Comparison of ENCODE assay signal across 33 cellular contexts in the genomic region with DNA sequence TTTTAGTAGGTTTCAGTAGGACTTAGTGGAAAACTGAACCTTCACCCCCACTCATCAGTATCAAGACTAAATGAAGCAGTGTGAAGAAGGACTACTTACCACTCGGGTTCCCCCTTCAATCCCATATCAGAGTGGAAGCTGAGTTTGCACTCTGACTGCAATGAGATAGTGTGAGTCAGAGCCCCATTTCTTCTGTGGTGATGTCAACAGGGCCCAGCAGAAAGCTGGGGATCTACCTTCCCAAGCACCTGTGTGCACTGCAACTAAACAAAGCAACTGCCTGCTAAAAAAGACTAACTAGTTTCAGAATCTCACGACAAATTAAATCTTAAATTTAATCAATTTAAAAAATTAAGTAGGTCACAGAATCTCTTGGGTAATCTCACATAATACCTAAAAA.
"Had no signal": no experiment of that assay in that cellular context is flagged by ENCODE, and none has a peak within 500 bp of the region (broad histone marks: within the 10 kb centered on the region; RNA-seq: fewer than 3 reads in every experiment).

No MANE protein-coding gene starts in this region.

- H3K4me3 ChIP-seq: ascending aorta, coronary artery, dorsolateral prefrontal cortex, gastroesophageal sphincter, hepatocyte, spleen, suprapubic skin, tibial artery, upper lobe of right lung had no signal

- H3K4me3 Mint-ChIP-seq: activated CD4-positive, alpha-beta memory T cell treated with anti-CD3 and anti-CD28 coated beads, Interleukin-2, amount 10 ng/mL, durations not matched to agents 7 days and 5 days; activated naive CD4-positive, alpha-beta T cell treated with anti-CD3 and anti-CD28 coated beads, Interleukin-2, amount 10 ng/mL, durations not matched to agents 7 days and 5 days; activated naive CD8-positive, alpha-beta T cell treated with anti-CD3 and anti-CD28 coated beads, Interleukin-2, amount 10 ng/mL, durations not matched to agents 7 days and 5 days; activated T-cell treated with anti-CD3 and anti-CD28 coated beads, Interleukin-2, amount 50 U/mL, for 24 hours; brain; immature natural killer cell; memory B cell; naive thymus-derived CD8-positive, alpha-beta T cell; neural crest cell had no signal

- H3K27me3 Mint-ChIP-seq: activated CD4-positive, alpha-beta memory T cell treated with anti-CD3 and anti-CD28 coated beads, Interleukin-2, amount 10 ng/mL, durations not matched to agents 7 days and 5 days; activated naive CD4-positive, alpha-beta T cell treated with anti-CD3 and anti-CD28 coated beads, Interleukin-2, amount 10 ng/mL, durations not matched to agents 7 days and 5 days; activated naive CD8-positive, alpha-beta T cell treated with anti-CD3 and anti-CD28 coated beads, Interleukin-2, amount 10 ng/mL, durations not matched to agents 7 days and 5 days; activated T-cell treated with anti-CD3 and anti-CD28 coated beads, Interleukin-2, amount 50 U/mL, for 24 hours; brain; memory B cell; naive thymus-derived CD8-positive, alpha-beta T cell had no signal

- H3K9ac ChIP-seq: parathyroid adenoma had no signal

- ATAC-seq: activated CD4-positive, CD25-positive, alpha-beta regulatory T cell treated with anti-CD3 and anti-CD28 coated beads, Interleukin-2, amount 50 U/mL, for 24 hours; gastroesophageal sphincter; left colon; naive thymus-derived CD8-positive, alpha-beta T cell; right cardiac atrium; upper lobe of right lung had no signal

- H3K4me2 ChIP-seq: hepatocyte had no signal

- H2AFZ ChIP-seq: hepatocyte, parathyroid adenoma had no signal

- H3K27me3 ChIP-seq: ascending aorta, dorsolateral prefrontal cortex, gastroesophageal sphincter, hepatocyte, spleen, suprapubic skin, tibial artery, upper lobe of right lung had no signal

- H3K27ac Mint-ChIP-seq: activated CD4-positive, alpha-beta memory T cell treated with anti-CD3 and anti-CD28 coated beads, Interleukin-2, amount 10 ng/mL, durations not matched to agents 7 days and 5 days; activated naive CD4-positive, alpha-beta T cell treated with anti-CD3 and anti-CD28 coated beads, Interleukin-2, amount 10 ng/mL, durations not matched to agents 7 days and 5 days; activated naive CD8-positive, alpha-beta T cell treated with anti-CD3 and anti-CD28 coated beads, Interleukin-2, amount 10 ng/mL, durations not matched to agents 7 days and 5 days; activated T-cell treated with anti-CD3 and anti-CD28 coated beads, Interleukin-2, amount 50 U/mL, for 24 hours; brain; immature natural killer cell; memory B cell; naive thymus-derived CD8-positive, alpha-beta T cell had no signal

- H3K36me3 Mint-ChIP-seq: activated naive CD4-positive, alpha-beta T cell treated with anti-CD3 and anti-CD28 coated beads, Interleukin-2, amount 10 ng/mL, durations not matched to agents 7 days and 5 days; activated naive CD8-positive, alpha-beta T cell treated with anti-CD3 and anti-CD28 coated beads, Interleukin-2, amount 10 ng/mL, durations not matched to agents 7 days and 5 days; brain; memory B cell; naive thymus-derived CD8-positive, alpha-beta T cell had no signal

- H3K27ac ChIP-seq: ascending aorta, coronary artery, dorsolateral prefrontal cortex, gastroesophageal sphincter, hepatocyte, parathyroid adenoma, spleen, suprapubic skin, tibial artery, upper lobe of right lung, WERI-Rb-1 had no signal

- H3K4me1 ChIP-seq: ascending aorta, gastroesophageal sphincter, parathyroid adenoma, spleen, suprapubic skin, tibial artery, upper lobe of right lung had no signal

- DNase-seq: activated CD4-positive, alpha-beta memory T cell treated with anti-CD3 and anti-CD28 coated beads, Interleukin-2, amount 10 ng/mL, durations not matched to agents 7 days and 5 days; activated CD4-positive, alpha-beta T cell treated with anti-CD3 and anti-CD28 coated beads for 48 hours; activated CD8-positive, alpha-beta memory T cell treated with anti-CD3 and anti-CD28 coated beads, Interleukin-2, amount 50 U/mL, for 48 hours; activated gamma-delta T cell; activated naive CD4-positive, alpha-beta T cell treated with anti-CD3 and anti-CD28 coated beads, Interleukin-2, amount 10 ng/mL, durations not matched to agents 7 days and 5 days; activated naive CD8-positive, alpha-beta T cell treated with anti-CD3 and anti-CD28 coated beads, Interleukin-2, amount 10 ng/mL, durations not matched to agents 7 days and 5 days; activated T-cell treated with anti-CD3 and anti-CD28 coated beads, Interleukin-2, amount 50 U/mL, for 24 hours; dorsolateral prefrontal cortex; effector memory CD4-positive, alpha-beta T cell; erythroblast; immature natural killer cell; kidney; left colon; naive thymus-derived CD8-positive, alpha-beta T cell; occipital lobe; right cardiac atrium; spleen; stimulated activated naive CD4-positive, alpha-beta T cell; T-helper 9 cell; tibial artery; upper lobe of right lung; WERI-Rb-1 had no signal

- H3K36me3 ChIP-seq: ascending aorta, gastroesophageal sphincter, spleen, suprapubic skin, tibial artery, upper lobe of right lung, WERI-Rb-1 had no signal

- FAIRE-seq: kidney, TTC549 had no signal

- H3K9me3 ChIP-seq: ascending aorta, gastroesophageal sphincter, spleen, suprapubic skin, tibial artery, upper lobe of right lung had no signal

- H3K79me2 ChIP-seq: hepatocyte, parathyroid adenoma had no signal

- H3K4me1 Mint-ChIP-seq: activated CD4-positive, alpha-beta memory T cell treated with anti-CD3 and anti-CD28 coated beads, Interleukin-2, amount 10 ng/mL, durations not matched to agents 7 days and 5 days; activated naive CD4-positive, alpha-beta T cell treated with anti-CD3 and anti-CD28 coated beads, Interleukin-2, amount 10 ng/mL, durations not matched to agents 7 days and 5 days; activated naive CD8-positive, alpha-beta T cell treated with anti-CD3 and anti-CD28 coated beads, Interleukin-2, amount 10 ng/mL, durations not matched to agents 7 days and 5 days; brain; immature natural killer cell; memory B cell; naive thymus-derived CD8-positive, alpha-beta T cell; neural crest cell had no signal
